ENCODE assay signal across 1 cellular context in genomic region chr7:66150471-66150870, GRCh38.
TF ChIP-seq lines count a peak whose summit lies in the region.

No MANE protein-coding gene starts in this region.

TF ChIP-seq in GM23338, 12 proteins besides CTCF, POLR2A, EP300 and RAD21 (continued from another document):
- TF ChIP-seq, protein P1, sequence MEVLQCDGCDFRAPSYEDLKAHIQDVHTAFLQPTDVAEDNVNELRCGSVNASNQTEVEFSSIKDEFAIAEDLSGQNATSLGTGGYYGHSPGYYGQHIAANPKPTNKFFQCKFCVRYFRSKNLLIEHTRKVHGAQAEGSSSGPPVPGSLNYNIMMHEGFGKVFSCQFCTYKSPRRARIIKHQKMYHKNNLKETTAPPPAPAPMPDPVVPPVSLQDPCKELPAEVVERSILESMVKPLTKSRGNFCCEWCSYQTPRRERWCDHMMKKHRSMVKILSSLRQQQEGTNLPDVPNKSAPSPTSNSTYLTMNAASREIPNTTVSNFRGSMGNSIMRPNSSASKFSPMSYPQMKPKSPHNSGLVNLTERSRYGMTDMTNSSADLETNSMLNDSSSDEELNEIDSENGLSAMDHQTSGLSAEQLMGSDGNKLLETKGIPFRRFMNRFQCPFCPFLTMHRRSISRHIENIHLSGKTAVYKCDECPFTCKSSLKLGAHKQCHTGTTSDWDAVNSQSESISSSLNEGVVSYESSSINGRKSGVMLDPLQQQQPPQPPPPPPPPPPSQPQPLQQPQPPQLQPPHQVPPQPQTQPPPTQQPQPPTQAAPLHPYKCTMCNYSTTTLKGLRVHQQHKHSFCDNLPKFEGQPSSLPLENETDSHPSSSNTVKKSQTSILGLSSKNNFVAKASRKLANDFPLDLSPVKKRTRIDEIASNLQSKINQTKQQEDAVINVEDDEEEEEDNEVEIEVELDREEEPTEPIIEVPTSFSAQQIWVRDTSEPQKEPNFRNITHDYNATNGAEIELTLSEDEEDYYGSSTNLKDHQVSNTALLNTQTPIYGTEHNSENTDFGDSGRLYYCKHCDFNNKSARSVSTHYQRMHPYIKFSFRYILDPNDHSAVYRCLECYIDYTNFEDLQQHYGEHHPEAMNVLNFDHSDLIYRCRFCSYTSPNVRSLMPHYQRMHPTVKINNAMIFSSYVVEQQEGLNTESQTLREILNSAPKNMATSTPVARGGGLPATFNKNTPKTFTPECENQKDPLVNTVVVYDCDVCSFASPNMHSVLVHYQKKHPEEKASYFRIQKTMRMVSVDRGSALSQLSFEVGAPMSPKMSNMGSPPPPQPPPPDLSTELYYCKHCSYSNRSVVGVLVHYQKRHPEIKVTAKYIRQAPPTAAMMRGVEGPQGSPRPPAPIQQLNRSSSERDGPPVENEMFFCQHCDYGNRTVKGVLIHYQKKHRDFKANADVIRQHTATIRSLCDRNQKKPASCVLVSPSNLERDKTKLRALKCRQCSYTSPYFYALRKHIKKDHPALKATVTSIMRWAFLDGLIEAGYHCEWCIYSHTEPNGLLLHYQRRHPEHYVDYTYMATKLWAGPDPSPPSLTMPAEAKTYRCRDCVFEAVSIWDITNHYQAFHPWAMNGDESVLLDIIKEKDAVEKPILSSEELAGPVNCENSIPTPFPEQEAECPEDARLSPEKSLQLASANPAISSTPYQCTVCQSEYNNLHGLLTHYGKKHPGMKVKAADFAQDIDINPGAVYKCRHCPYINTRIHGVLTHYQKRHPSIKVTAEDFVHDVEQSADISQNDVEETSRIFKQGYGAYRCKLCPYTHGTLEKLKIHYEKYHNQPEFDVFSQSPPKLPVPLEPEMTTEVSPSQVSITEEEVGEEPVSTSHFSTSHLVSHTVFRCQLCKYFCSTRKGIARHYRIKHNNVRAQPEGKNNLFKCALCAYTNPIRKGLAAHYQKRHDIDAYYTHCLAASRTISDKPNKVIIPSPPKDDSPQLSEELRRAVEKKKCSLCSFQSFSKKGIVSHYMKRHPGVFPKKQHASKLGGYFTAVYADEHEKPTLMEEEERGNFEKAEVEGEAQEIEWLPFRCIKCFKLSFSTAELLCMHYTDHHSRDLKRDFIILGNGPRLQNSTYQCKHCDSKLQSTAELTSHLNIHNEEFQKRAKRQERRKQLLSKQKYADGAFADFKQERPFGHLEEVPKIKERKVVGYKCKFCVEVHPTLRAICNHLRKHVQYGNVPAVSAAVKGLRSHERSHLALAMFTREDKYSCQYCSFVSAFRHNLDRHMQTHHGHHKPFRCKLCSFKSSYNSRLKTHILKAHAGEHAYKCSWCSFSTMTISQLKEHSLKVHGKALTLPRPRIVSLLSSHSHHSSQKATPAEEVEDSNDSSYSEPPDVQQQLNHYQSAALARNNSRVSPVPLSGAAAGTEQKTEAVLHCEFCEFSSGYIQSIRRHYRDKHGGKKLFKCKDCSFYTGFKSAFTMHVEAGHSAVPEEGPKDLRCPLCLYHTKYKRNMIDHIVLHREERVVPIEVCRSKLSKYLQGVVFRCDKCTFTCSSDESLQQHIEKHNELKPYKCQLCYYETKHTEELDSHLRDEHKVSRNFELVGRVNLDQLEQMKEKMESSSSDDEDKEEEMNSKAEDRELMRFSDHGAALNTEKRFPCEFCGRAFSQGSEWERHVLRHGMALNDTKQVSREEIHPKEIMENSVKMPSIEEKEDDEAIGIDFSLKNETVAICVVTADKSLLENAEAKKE (CRISPR knock-in tag; IDR thresholded peaks at IDR 0.05) = no peak
- no peak for TF ChIP-seq NANOG (IDR thresholded peaks at IDR 0.05; ENCODE audit: borderline replicate concordance)
- TF ChIP-seq ZNF331 (CRISPR knock-in tag; IDR thresholded peaks at IDR 0.05; ENCODE audit: low read depth) = no peak
- no peak for TF ChIP-seq STAT1 (IDR thresholded peaks at IDR 0.05; ENCODE audit: unreplicated experiment)
- no peak for TF ChIP-seq ETS1 (IDR thresholded peaks at IDR 0.05)
- TF ChIP-seq CREB1 (CRISPR knock-in tag; IDR thresholded peaks at IDR 0.05; ENCODE audit: low read depth) = no peak
